11 cellular contexts compared by ENCODE assay signal in the genomic region with DNA sequence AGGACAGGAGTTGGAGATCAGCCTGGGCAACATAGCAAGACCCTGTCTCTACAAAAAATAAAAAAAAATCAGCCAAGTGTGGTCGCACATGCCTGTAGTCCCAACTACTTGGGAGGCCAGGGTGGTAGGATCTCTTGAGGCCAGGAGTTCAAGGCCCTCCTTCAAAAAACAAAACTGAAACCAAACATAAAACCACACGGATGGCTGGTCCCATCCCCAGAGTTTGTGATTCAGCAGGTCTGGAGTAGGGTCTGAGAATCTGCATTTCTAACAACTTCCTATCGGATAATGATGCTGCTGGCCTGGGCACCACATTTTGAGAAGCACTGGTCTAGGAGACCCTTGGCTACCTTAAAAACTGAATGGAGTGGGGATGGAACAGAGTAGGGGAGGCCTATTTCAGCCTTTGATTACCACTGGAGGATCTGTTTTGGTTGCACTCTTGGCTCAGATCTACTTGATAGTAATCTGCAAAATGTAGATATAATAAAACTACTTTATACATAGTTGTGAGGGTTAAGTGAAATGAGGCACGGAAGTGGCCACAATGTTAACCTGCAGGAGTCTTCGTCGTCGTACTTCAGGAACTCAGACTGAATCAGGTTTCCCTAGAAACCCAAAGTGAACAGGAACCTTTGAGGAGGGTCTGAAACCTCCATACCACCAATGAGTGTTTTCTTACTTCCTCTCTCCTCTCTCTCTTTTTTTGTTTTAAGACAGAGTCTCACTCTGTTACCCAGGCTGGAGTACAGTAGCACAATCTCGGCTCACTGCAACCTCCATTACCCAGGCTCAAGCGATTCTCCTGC. TPM values are rescaled to one million over a fixed set of nuclear protein-coding genes. Genes with fewer than 3 reads are reported as not detected.
DNase-seq lines count a peak whose midpoint lies in the region; ATAC-seq, FAIRE-seq and TF ChIP-seq lines count a peak whose summit lies in the region.
"Had no signal": no experiment of that assay in that cellular context is flagged by ENCODE, and none has a peak within 500 bp of the region (broad histone marks: within the 10 kb centered on the region; RNA-seq: fewer than 3 reads in every experiment).

No MANE protein-coding gene starts in this region.

- intact Hi-C loops in kidney (cut with DNase I) = no loop called here

- peak overlapping the region; percentile 48 to 77 for H3K4me3 Mint-ChIP-seq in effector memory CD8-positive, alpha-beta T cell

- ATAC-seq in GM18519 (IDR thresholded peaks at IDR 0.05; ENCODE audit: low FRiP score, unreplicated experiment) = peak; percentile 51
- ATAC-seq in GM21529 (IDR thresholded peaks at IDR 0.05; ENCODE audit: unreplicated experiment) = peak; percentile 88
- peak; percentile 57 for ATAC-seq in HG03442 (IDR thresholded peaks at IDR 0.05; ENCODE audit: unreplicated experiment)
- ATAC-seq in effector memory CD8-positive, alpha-beta T cell (replicated peaks) = peak; percentile 61
- ATAC-seq: right cardiac atrium had no signal

- H3K9ac ChIP-seq in kidney (ENCODE audit: low read length in 2 of 2) = no peak overlapping the region

- no peaks in the 10 kb centered on the region for H3K27me3 Mint-ChIP-seq in effector memory CD8-positive, alpha-beta T cell

- peaks cover 0 to 3% of the 10 kb centered on the region in 2 donors for H3K4me1 ChIP-seq in kidney (ENCODE audit: control insufficient read depth in 1 of 2, insufficient read depth in 1 of 2, low read depth in 1 of 2, low read length in 2 of 2)
- peaks cover 7% of the 10 kb centered on the region; the same call in 1 of the 2 replicates for H3K4me1 ChIP-seq in SJCRH30

- H3K27ac ChIP-seq in kidney (ENCODE audit: low read depth in 2 of 2, low read length in 2 of 2) (no peak overlapping the region), SJCRH30 (no peak overlapping the region)

- H3K36me3 ChIP-seq in kidney (ENCODE audit: control insufficient read depth in 1 of 2, insufficient read depth in 2 of 2, low read length in 2 of 2) = peaks cover 4 to 5% of the 10 kb centered on the region in 2 donors
- H3K36me3 ChIP-seq in SJCRH30 = no peaks in the 10 kb centered on the region

- no peak for TF ChIP-seq CTCF in kidney (IDR thresholded peaks at IDR 0.05; ENCODE audit: borderline replicate concordance, extremely low read depth, insufficient read depth)

- H3K27ac Mint-ChIP-seq in effector memory CD8-positive, alpha-beta T cell = peak overlapping the region; percentile 83 to 89

- H3K36me3 Mint-ChIP-seq in effector memory CD8-positive, alpha-beta T cell (ENCODE audit: insufficient read depth) = no peaks in the 10 kb centered on the region

- H3K27me3 ChIP-seq in SJCRH30 = no peaks in the 10 kb centered on the region

- peaks cover 0 to 7% of the 10 kb centered on the region in 2 donors for H3K4me1 Mint-ChIP-seq in effector memory CD8-positive, alpha-beta T cell (ENCODE audit: low read depth in 2 of 2)

- H3K9me3 ChIP-seq in kidney (ENCODE audit: control insufficient read depth in 1 of 2, low read length in 2 of 2) = no peaks in the 10 kb centered on the region
- no peaks in the 10 kb centered on the region for H3K9me3 ChIP-seq in SJCRH30 (replicated peaks)

- no peaks in the 10 kb centered on the region for H3K9me3 Mint-ChIP-seq in effector memory CD8-positive, alpha-beta T cell

- H3K4me3 ChIP-seq in kidney (ENCODE audit: low read length in 2 of 2) (no peak overlapping the region), SJCRH30 (no peak overlapping the region)

- no peak for DNase-seq in effector memory CD8-positive, alpha-beta T cell
- DNase-seq in kidney = no peak
- DNase-seq in NCI-H2081 treated with DMSO at 0.1 percent for 48 hours (lab: John Stamatoyannopoulos, UW) = no peak
- DNase-seq in SJCRH30 = no peak
- DNase-seq: NCI-H1417, right cardiac atrium had no signal

- no peak for FAIRE-seq in kidney (lab: Jason Lieb, UNC)
- FAIRE-seq: colon, keratinocyte had no signal

RNA-seq across cellular contexts. Expression of gene NFE2L2, which starts 25.5 kb away (rescaled TPM):
- 149 TPM for total RNA-seq in kidney
- 105 TPM for polyA plus RNA-seq in kidney (ENCODE audit: insufficient read depth, low read depth, low replicate concordance)
- total RNA-seq in SJCRH30 (2014; rRNA removed; shearing (Covaris generic)) = 40.2 and 47.7 TPM in 2 replicates
